14 cellular contexts compared by ENCODE assay signal in the genomic region with DNA sequence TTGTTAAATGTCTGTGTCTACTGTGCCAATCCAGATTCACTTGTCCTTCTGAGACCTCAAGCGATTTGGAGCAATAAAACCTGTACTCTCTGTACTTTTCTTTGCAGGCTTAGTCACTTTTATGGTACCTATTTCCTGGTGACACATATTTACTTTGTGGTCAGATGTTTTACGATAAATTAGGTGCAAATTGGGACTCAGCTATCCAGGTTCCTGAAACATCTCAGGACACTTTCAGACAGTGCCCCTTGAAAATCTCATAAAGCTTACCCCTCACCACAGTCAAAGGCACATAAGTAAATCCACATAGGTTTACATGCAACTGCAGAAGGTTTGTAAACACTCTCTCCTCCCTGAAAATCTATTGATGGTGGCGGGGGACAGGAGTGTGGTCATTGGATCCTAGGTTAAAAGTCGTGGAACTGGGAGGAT.
DNase-seq lines count a peak whose midpoint lies in the region; ATAC-seq, FAIRE-seq and TF ChIP-seq lines count a peak whose summit lies in the region.
"Had no signal": no experiment of that assay in that cellular context is flagged by ENCODE, and none has a peak within 500 bp of the region (broad histone marks: within the 10 kb centered on the region; RNA-seq: fewer than 3 reads in every experiment).

No MANE protein-coding gene starts in this region.

- DNase-seq in A549 (ENCODE audit: low read depth in 1 of 2, low spot score in 1 of 2) (peak; percentile 25 to 45), HuH-7 (ENCODE audit: low spot score) (peak; percentile 58), bronchial epithelial cell (ENCODE audit: low read depth) (peak; percentile 76), mucosa of descending colon (peak in 1 of 3 donors; percentile 56), NCI-H524 treated with DMSO at 0.1 percent for 48 hours (lab: John Stamatoyannopoulos, UW) (no peak)
- DNase-seq: activated CD4-positive, alpha-beta T cell treated with anti-CD3 and anti-CD28 coated beads for 48 hours; activated T-cell treated with anti-CD3 and anti-CD28 coated beads, Interleukin-2, amount 50 U/mL, for 24 hours; head of caudate nucleus; kidney glomerular epithelial cell; psoas muscle; substantia nigra had no signal

- H3K4me1 ChIP-seq in A549 (peaks cover 47% of the 10 kb centered on the region), mucosa of descending colon (ENCODE audit: low read depth) (peaks cover 24% of the 10 kb centered on the region)
- H3K4me1 ChIP-seq: psoas muscle had no signal

- intact Hi-C loops in mucosa of descending colon (cut with DNase I, micrococcal nuclease): loop anchor here in 1 of 2 donors (5.0 kb wide), 1 partner anchor 436 kb away; no protein-coding TSS in a partner anchor

- CTCF ChIA-PET in A549 (lab: Yijun Ruan, JAX): no interaction called here

- H3K4me2 ChIP-seq in A549: peak overlapping the region; percentile 65

- no peaks in the 10 kb centered on the region for H3K27me3 ChIP-seq in bronchial epithelial cell (ENCODE audit: control insufficient read depth, insufficient read depth, low read length)

- TF ChIP-seq RAD21 in A549 (conservative IDR thresholded peaks at IDR 0.05 in 1 of 2, IDR thresholded peaks at IDR 0.05 in 1 of 2): no peak

- peak overlapping the region; percentile 62; a peak in 5 of 6 replicates for H3K27ac ChIP-seq in A549
- H3K27ac ChIP-seq: psoas muscle had no signal

- no peaks in the 10 kb centered on the region for H3K36me3 ChIP-seq in bronchial epithelial cell (ENCODE audit: control insufficient read depth, insufficient read depth, low read length)
- no peaks in the 10 kb centered on the region for H3K36me3 ChIP-seq in mucosa of descending colon (ENCODE audit: low read depth)

- no peak for TF ChIP-seq POLR2A in A549 (IDR thresholded peaks at IDR 0.05; ENCODE audit: low read length)

- ATAC-seq in A549 (no peak), mucosa of descending colon (peak; percentile 70), GM18868 (IDR thresholded peaks at IDR 0.05; ENCODE audit: unreplicated experiment) (no peak), HG02571 (IDR thresholded peaks at IDR 0.05; ENCODE audit: unreplicated experiment) (no peak), GM19397 (IDR thresholded peaks at IDR 0.05; ENCODE audit: unreplicated experiment) (no peak)
- ATAC-seq: psoas muscle had no signal

- no peak for TF ChIP-seq EP300 in A549 (IDR thresholded peaks at IDR 0.05)

- POLR2A ChIA-PET in A549 (lab: Yijun Ruan, JAX): no interaction called here

- H3K4me3 ChIP-seq in A549 (no peak overlapping the region), bronchial epithelial cell (ENCODE audit: low read depth, low read length) (no peak overlapping the region), mucosa of descending colon (no peak overlapping the region)
- H3K4me3 ChIP-seq: psoas muscle had no signal

- 7% methylated on average over 4 of the region's 4 CpGs for WGBS in A549 (ENCODE audit: missing lambda C conversion rate)

- TF ChIP-seq CTCF in A549 (IDR thresholded peaks at IDR 0.05) (no peak), bronchial epithelial cell (IDR thresholded peaks at IDR 0.05; ENCODE audit: insufficient read depth, low read length, severe bottlenecking) (no peak), mucosa of descending colon (IDR thresholded peaks at IDR 0.05) (no peak)

- H3K9me3 ChIP-seq in A549 (no peaks in the 10 kb centered on the region), mucosa of descending colon (no peaks in the 10 kb centered on the region)
- H3K9me3 ChIP-seq: psoas muscle had no signal

- FAIRE-seq in A549 (lab: Jason Lieb, UNC) (no peak), bronchial epithelial cell (lab: Jason Lieb, UNC) (peak; percentile 86)

TF ChIP-seq in A549, 52 proteins besides CTCF, POLR2A, EP300 and RAD21:
- TF ChIP-seq JUNB (IDR thresholded peaks at IDR 0.05): peak; percentile 30; the same call in 1 of the 2 replicates
- TF ChIP-seq GATA3 (IDR thresholded peaks at IDR 0.05; ENCODE audit: borderline replicate concordance): peak; percentile 61; the same call in 1 of the 2 replicates
- TF ChIP-seq CBX2 (IDR thresholded peaks at IDR 0.05; ENCODE audit: borderline replicate concordance, low read depth): no peak
- TF ChIP-seq POLR2AphosphoS2 (conservative IDR thresholded peaks at IDR 0.05; ENCODE audit: low read length): no peak
- no peak for TF ChIP-seq FOSL2 (IDR thresholded peaks at IDR 0.05)
- TF ChIP-seq FOSL2 (CRISPR knock-in tag; IDR thresholded peaks at IDR 0.05): peak; percentile 47; the same call in 1 of the 2 replicates
